ENCODE assay signal across 8 cellular contexts in genomic region chr4:39976945-39977488, GRCh38. TPM values are rescaled to one million over a fixed set of nuclear protein-coding genes. Genes with fewer than 3 reads are reported as not detected.
DNase-seq lines count a peak whose midpoint lies in the region; ATAC-seq and TF ChIP-seq lines count a peak whose summit lies in the region.

No MANE protein-coding gene starts in this region.

- H3K4me3 ChIP-seq in A673 (ENCODE audit: low read depth, low read length, poor library complexity, severe bottlenecking), result peak overlapping the region; percentile 100
- peak overlapping the region; percentile 85 for H3K4me3 ChIP-seq in psoas muscle

- H3K9me3 ChIP-seq in A673 (ENCODE audit: low read depth, low read length, poor library complexity, severe bottlenecking) (no peaks in the 10 kb centered on the region), psoas muscle (no peaks in the 10 kb centered on the region)

- H3K4me1 ChIP-seq in A673 (ENCODE audit: insufficient read depth, low read length, poor library complexity, severe bottlenecking) (peaks cover 9% of the 10 kb centered on the region), psoas muscle (peaks cover 18% of the 10 kb centered on the region)

- H3K9me3 Mint-ChIP-seq in activated naive CD8-positive, alpha-beta T cell treated with anti-CD3 and anti-CD28 coated beads, Interleukin-2, amount 50 U/mL, for 24 hours, result no peaks in the 10 kb centered on the region

- H3K36me3 ChIP-seq in A673 (ENCODE audit: insufficient read depth, low read length, poor library complexity, severe bottlenecking) (peaks cover 30% of the 10 kb centered on the region), psoas muscle (ENCODE audit: insufficient read depth in 1 of 2, low read depth in 1 of 2) (peaks cover 3 to 35% of the 10 kb centered on the region in 2 donors)

- POLR2A ChIA-PET in A673 (lab: Charles Lee; ENCODE audit: low non-redundant PET), result no interaction called here

- 0 to 1% (median 1%) methylated on average over 29 to 54 of the region's 54 CpGs for WGBS in psoas muscle, 3 donors

- CTCF ChIA-PET in A673 (lab: Charles Lee), result interaction anchor here (0.6 kb wide), 1 partner anchor 349 kb away, joined by 3 read pairs; no protein-coding TSS in a partner anchor

- H3K27ac ChIP-seq in A673 (ENCODE audit: low read depth, low read length, poor library complexity, severe bottlenecking), result peak overlapping the region; percentile 94
- peak overlapping the region; percentile 84 for H3K27ac ChIP-seq in psoas muscle

- H3K36me3 Mint-ChIP-seq in activated naive CD8-positive, alpha-beta T cell treated with anti-CD3 and anti-CD28 coated beads, Interleukin-2, amount 50 U/mL, for 24 hours (ENCODE audit: low read depth), result peaks cover 29% of the 10 kb centered on the region

- BruUV-seq in A673 (replicated peaks; lab: Mats Ljungman, UMichigan), result no TSS peak

- H3K4me3 Mint-ChIP-seq in activated naive CD8-positive, alpha-beta T cell treated with anti-CD3 and anti-CD28 coated beads, Interleukin-2, amount 50 U/mL, for 24 hours, result peak overlapping the region; percentile 88

- DNase-seq in A673 (ENCODE audit: low spot score) (peak; percentile 48), SK-MEL-5 (ENCODE audit: low read depth, low spot score) (peak; percentile 25), left ventricle myocardium superior (no peak), psoas muscle (peak in 1 of 2 donors; percentile 73), SHP77 treated with DMSO at 0.1 percent for 48 hours (lab: John Stamatoyannopoulos, UW) (no peak)
- DNase-seq in activated naive CD8-positive, alpha-beta T cell treated with anti-CD3 and anti-CD28 coated beads, Interleukin-2, amount 50 U/mL, for 24 hours, result peak; percentile 56

- ATAC-seq in GM18907 (IDR thresholded peaks at IDR 0.05; ENCODE audit: unreplicated experiment) (peak; percentile 31), HG03139 (IDR thresholded peaks at IDR 0.05; ENCODE audit: unreplicated experiment) (peak; percentile 13), left ventricle myocardium superior (peak; percentile 58), psoas muscle (peak; percentile 25 to 43 (median 34))
- peak; percentile 12 for ATAC-seq in activated naive CD8-positive, alpha-beta T cell treated with anti-CD3 and anti-CD28 coated beads, Interleukin-2, amount 50 U/mL, for 24 hours

- no peaks in the 10 kb centered on the region for H3K27me3 Mint-ChIP-seq in activated naive CD8-positive, alpha-beta T cell treated with anti-CD3 and anti-CD28 coated beads, Interleukin-2, amount 50 U/mL, for 24 hours

- H3K27me3 ChIP-seq in A673 (replicated peaks; ENCODE audit: insufficient read depth, low read depth, low read length, poor library complexity) (no peaks in the 10 kb centered on the region), psoas muscle (ENCODE audit: insufficient read depth in 3 of 3, low read length in 2 of 3) (no peaks in the 10 kb centered on the region)

- in situ Hi-C loops in SK-MEL-5 (cut with HindIII; ENCODE audit: low pct_unique_long_range_greater_than_20kb, low sequenced_read_pairs), result no loop called here

- peaks cover 42% of the 10 kb centered on the region for H3K4me1 Mint-ChIP-seq in activated naive CD8-positive, alpha-beta T cell treated with anti-CD3 and anti-CD28 coated beads, Interleukin-2, amount 50 U/mL, for 24 hours

- TF ChIP-seq CTCF in A673 (conservative IDR thresholded peaks at IDR 0.05; ENCODE audit: low read depth, low read length), result no peak
- no peak for TF ChIP-seq CTCF in psoas muscle (IDR thresholded peaks at IDR 0.05)

- intact Hi-C loops in A673 (cut with micrococcal nuclease; ENCODE audit: unreplicated experiment), result loop anchor here (1.0 to 10.0 kb wide), 4 partner anchors 280 to 508 kb away; partner anchors contain the start of genes SMIM14 and UGDH
- intact Hi-C loops in left ventricle myocardium superior (cut with micrococcal nuclease), result loop anchor here (5.0 kb wide), 1 partner anchor 280 kb away; the partner anchor contains the start of gene UBE2K
- intact Hi-C loops in psoas muscle (cut with DNase I), result loop anchor here (2.0 to 10.0 kb wide), 9 partner anchors 62 to 512 kb away; partner anchors contain the start of genes N4BP2 (in 1 of the 2), SMIM14 (in 1 of the 2), UBE2K (in 1 of the 2) and UGDH (in 1 of the 2)

- H3K27ac Mint-ChIP-seq in activated naive CD8-positive, alpha-beta T cell treated with anti-CD3 and anti-CD28 coated beads, Interleukin-2, amount 50 U/mL, for 24 hours, result peak overlapping the region; percentile 85

RNA-seq across cellular contexts. Expression of gene PDS5A, which starts 0.7 kb away (rescaled TPM):
- 104 and 106 TPM in 2 replicates for total RNA-seq in A673 (2021)
- 49.7 and 53.7 TPM in 2 replicates for total RNA-seq in SK-MEL-5 (2014; rRNA removed; shearing (Covaris generic))
- 32.6 and 45.2 TPM in 2 replicates for polyA plus RNA-seq in SK-MEL-5 (2015; cell fraction: cytosol; rRNA removed)
- polyA plus RNA-seq in SK-MEL-5 (2015; cell fraction: nucleus; rRNA removed), result 26.1 and 29.1 TPM in 2 replicates
- total RNA-seq in left ventricle myocardium superior, result 34.8 TPM
- total RNA-seq in psoas muscle, result 10 to 100 TPM; 23.2 to 34.0 (median 30.8) TPM
- 10 to 100 TPM; 14.2 to 33.2 (median 19.1) TPM for polyA plus RNA-seq in psoas muscle

Comparison
In these comparisons a context has a peak if more than half of its experiments do, and no peak if none do; other contexts are left out.
1. DNase-seq: peak in A673 (single experiment), SK-MEL-5 (single experiment) and activated naive CD8-positive, alpha-beta T cell treated with anti-CD3 and anti-CD28 coated beads, Interleukin-2, amount 50 U/mL, for 24 hours (single experiment); none in left ventricle myocardium superior (single experiment) and SHP77 treated with DMSO at 0.1 percent for 48 hours (single experiment).
2. Peak in every context shown above with its lines, with median percentiles within 50 percentile points of each other: ATAC-seq.